11 cellular contexts compared by ENCODE assay signal in genomic region chr9:88829276-88829675, GRCh38.
A peak's percentile ranks its signal among the peaks of the same experiment; 100 is the strongest.
DNase-seq lines count a peak whose midpoint lies in the region; ATAC-seq and TF ChIP-seq lines count a peak whose summit lies in the region.
"Had no signal": no experiment of that assay in that cellular context is flagged by ENCODE, and none has a peak within 500 bp of the region (broad histone marks: within the 10 kb centered on the region; RNA-seq: fewer than 3 reads in every experiment).

No MANE protein-coding gene starts in this region.

- no peaks in the 10 kb centered on the region for H3K4me1 ChIP-seq in Caco-2

- TF ChIP-seq POLR2A in lower leg skin (IDR thresholded peaks at IDR 0.05) = no peak

- intact Hi-C loops in lower leg skin (cut with DNase I; ENCODE audit: low total_unique reads) = no loop called here
- intact Hi-C loops in Caco-2 (cut with micrococcal nuclease; ENCODE audit: unreplicated experiment) = no loop called here

- no peak overlapping the region for H3K4me3 ChIP-seq in lower leg skin (ENCODE audit: low read depth, poor library complexity, severe bottlenecking)
- no peak overlapping the region for H3K4me3 ChIP-seq in Caco-2 (ENCODE audit: low read depth, low read length)

- peaks cover 0 to 4% of the 10 kb centered on the region in 2 donors for H3K9me3 Mint-ChIP-seq in activated naive CD4-positive, alpha-beta T cell treated with anti-CD3 and anti-CD28 coated beads, Interleukin-2, amount 50 U/mL, for 72 hours
- peaks cover 0 to 2% of the 10 kb centered on the region in 2 donors for H3K9me3 Mint-ChIP-seq in stimulated activated naive B cell treated with anti-CD40 and anti-IgM and Interleukin-4, amounts not matched to agents 10 μg/mL and 1 μg/mL and 100 μg/mL, for 72 hours
- H3K9me3 Mint-ChIP-seq in Caco-2 (ENCODE audit: unreplicated experiment) = no peaks in the 10 kb centered on the region
- H3K9me3 Mint-ChIP-seq: dendritic cell treated with granulocyte-macrophage colony-stimulating factor and Interleukin-4, amounts not matched to agents 40 ng/mL and 50 ng/mL, for 4 days had no signal

- H3K36me3 ChIP-seq in Caco-2 (ENCODE audit: control insufficient read depth, insufficient read depth, low read length) = no peaks in the 10 kb centered on the region

- POLR2A ChIA-PET in Caco-2 (lab: Charles Lee) = no interaction called here

- no peaks in the 10 kb centered on the region for H3K27me3 ChIP-seq in Caco-2 (replicated peaks; ENCODE audit: control insufficient read depth, insufficient read depth, low read length)

- no TSS peak for BruUV-seq in Caco-2 (replicated peaks; lab: Mats Ljungman, UMichigan)

- TF ChIP-seq CTCF in lower leg skin (IDR thresholded peaks at IDR 0.05) (no peak), Caco-2 (IDR thresholded peaks at IDR 0.05; ENCODE audit: insufficient read depth in 1 of 2, low read depth in 1 of 2, low read length in 1 of 2, severe bottlenecking in 1 of 2, unreplicated experiment in 1 of 2) (no peak)

- peak in 1 of 2 donors; percentile 29 for DNase-seq in activated naive CD4-positive, alpha-beta T cell treated with anti-CD3 and anti-CD28 coated beads, Interleukin-2, amount 50 U/mL, for 72 hours (ENCODE audit: low spot score in 2 of 2)
- no peak for DNase-seq in activated naive CD4-positive, alpha-beta T cell (lab: John Stamatoyannopoulos, UW)
- DNase-seq in activated T-cell treated with anti-CD3 and anti-CD28 coated beads, Interleukin-2, amount 50 U/mL, for 48 hours = peak; percentile 39 to 49
- peak; percentile 34 for DNase-seq in stimulated activated naive B cell treated with anti-CD40 and anti-IgM and Interleukin-4, amounts not matched to agents 10 μg/mL and 1 μg/mL and 100 μg/mL, for 72 hours
- DNase-seq in SK-N-DZ (ENCODE audit: low spot score) (no peak), lower leg skin (ENCODE audit: low spot score in 2 of 2) (no peak), Caco-2 (no peak)
- DNase-seq: H7 had no signal

- H3K27ac Mint-ChIP-seq in activated naive CD4-positive, alpha-beta T cell treated with anti-CD3 and anti-CD28 coated beads, Interleukin-2, amount 50 U/mL, for 72 hours = no peak overlapping the region
- no peak overlapping the region for H3K27ac Mint-ChIP-seq in stimulated activated naive B cell treated with anti-CD40 and anti-IgM and Interleukin-4, amounts not matched to agents 10 μg/mL and 1 μg/mL and 100 μg/mL, for 72 hours
- H3K27ac Mint-ChIP-seq in Caco-2 (ENCODE audit: unreplicated experiment) = no peak overlapping the region
- H3K27ac Mint-ChIP-seq: B cell; dendritic cell treated with granulocyte-macrophage colony-stimulating factor and Interleukin-4, amounts not matched to agents 40 ng/mL and 50 ng/mL, for 4 days had no signal

- peaks cover 13 to 45% of the 10 kb centered on the region in 2 donors for H3K4me1 Mint-ChIP-seq in stimulated activated naive B cell treated with anti-CD40 and anti-IgM and Interleukin-4, amounts not matched to agents 10 μg/mL and 1 μg/mL and 100 μg/mL, for 72 hours
- no peaks in the 10 kb centered on the region for H3K4me1 Mint-ChIP-seq in Caco-2 (ENCODE audit: low read depth, unreplicated experiment)

- no peaks in the 10 kb centered on the region for H3K36me3 Mint-ChIP-seq in activated naive CD4-positive, alpha-beta T cell treated with anti-CD3 and anti-CD28 coated beads, Interleukin-2, amount 50 U/mL, for 72 hours
- H3K36me3 Mint-ChIP-seq in stimulated activated naive B cell treated with anti-CD40 and anti-IgM and Interleukin-4, amounts not matched to agents 10 μg/mL and 1 μg/mL and 100 μg/mL, for 72 hours = peaks cover 0 to 1% of the 10 kb centered on the region in 2 donors
- H3K36me3 Mint-ChIP-seq in Caco-2 (ENCODE audit: insufficient read depth, unreplicated experiment) = no peaks in the 10 kb centered on the region

- ATAC-seq in activated naive CD4-positive, alpha-beta T cell treated with anti-CD3 and anti-CD28 coated beads, Interleukin-2, amount 50 U/mL, for 72 hours = peak; percentile 64 to 99
- ATAC-seq in HG02884 (IDR thresholded peaks at IDR 0.05; ENCODE audit: unreplicated experiment) = peak; percentile 78
- ATAC-seq in stimulated activated naive B cell treated with anti-CD40 and anti-IgM and Interleukin-4, amounts not matched to agents 10 μg/mL and 1 μg/mL and 100 μg/mL, for 72 hours (replicated peaks) = peak; percentile 82 to 90

- H3K9me3 ChIP-seq in Caco-2 = no peaks in the 10 kb centered on the region

- CTCF ChIA-PET in Caco-2 (lab: Charles Lee) = no interaction called here

- no peak overlapping the region for H3K4me3 Mint-ChIP-seq in stimulated activated naive B cell treated with anti-CD40 and anti-IgM and Interleukin-4, amounts not matched to agents 10 μg/mL and 1 μg/mL and 100 μg/mL, for 72 hours
- no peak overlapping the region for H3K4me3 Mint-ChIP-seq in Caco-2 (ENCODE audit: unreplicated experiment)
- H3K4me3 Mint-ChIP-seq: B cell; dendritic cell treated with granulocyte-macrophage colony-stimulating factor and Interleukin-4, amounts not matched to agents 40 ng/mL and 50 ng/mL, for 4 days had no signal

- 75 to 90% methylated on average over 6 of the region's 6 CpGs for WGBS in lower leg skin, 2 donors

- peaks cover 65 to 89% of the 10 kb centered on the region in 2 donors for H3K27me3 Mint-ChIP-seq in stimulated activated naive B cell treated with anti-CD40 and anti-IgM and Interleukin-4, amounts not matched to agents 10 μg/mL and 1 μg/mL and 100 μg/mL, for 72 hours
- H3K27me3 Mint-ChIP-seq in Caco-2 (ENCODE audit: insufficient read depth, unreplicated experiment) = peaks cover 4% of the 10 kb centered on the region

Comparison
In these comparisons a context has a peak if more than half of its experiments do, and no peak if none do; other contexts are left out.
1. DNase-seq: peak in activated T-cell treated with anti-CD3 and anti-CD28 coated beads, Interleukin-2, amount 50 U/mL, for 48 hours (2 of 2) and stimulated activated naive B cell treated with anti-CD40 and anti-IgM and Interleukin-4, amounts not matched to agents 10 μg/mL and 1 μg/mL and 100 μg/mL, for 72 hours (single experiment); none in activated naive CD4-positive, alpha-beta T cell (0 of 4), SK-N-DZ (single experiment), lower leg skin (0 of 2) and Caco-2 (0 of 2).
2. Peak in every context shown above with its lines, with median percentiles within 50 percentile points of each other: ATAC-seq.